In the genomic region with DNA sequence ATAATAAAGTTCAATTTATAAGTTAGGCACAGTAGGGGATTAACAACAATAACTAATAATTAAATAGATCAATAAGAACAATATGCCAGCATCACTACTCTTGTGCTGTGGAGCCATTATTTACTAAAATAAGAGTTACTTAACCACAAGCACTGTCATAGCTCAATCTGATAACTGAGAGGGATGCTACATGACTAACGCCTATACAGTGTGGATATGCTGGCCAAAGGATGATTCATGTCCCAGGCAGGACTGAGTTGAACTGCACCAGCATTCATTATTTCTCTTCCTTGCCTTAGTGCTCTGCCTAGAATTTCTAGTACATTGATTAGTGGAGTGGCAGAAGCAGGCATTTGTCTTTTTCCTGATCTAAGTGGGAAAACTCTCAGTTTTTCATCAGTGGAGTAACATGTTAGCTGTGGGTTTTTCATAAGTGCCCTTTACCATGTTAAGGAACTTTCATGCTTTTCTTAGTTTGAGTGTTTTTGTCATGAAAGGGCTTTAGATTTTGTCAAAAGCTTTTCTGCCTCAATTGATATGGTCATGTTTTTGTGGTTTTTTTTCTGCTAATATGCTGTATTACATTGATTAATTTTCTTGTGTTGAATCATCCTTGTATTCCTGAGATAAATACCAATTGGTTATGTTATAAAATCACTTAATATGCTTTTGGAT, we compare ENCODE assay signal across 1 cellular context.
TF ChIP-seq lines count a peak whose summit lies in the region.

No MANE protein-coding gene starts in this region.

TF ChIP-seq in A549, 52 proteins besides CTCF, POLR2A, EP300 and RAD21:
- TF ChIP-seq, protein P1, sequence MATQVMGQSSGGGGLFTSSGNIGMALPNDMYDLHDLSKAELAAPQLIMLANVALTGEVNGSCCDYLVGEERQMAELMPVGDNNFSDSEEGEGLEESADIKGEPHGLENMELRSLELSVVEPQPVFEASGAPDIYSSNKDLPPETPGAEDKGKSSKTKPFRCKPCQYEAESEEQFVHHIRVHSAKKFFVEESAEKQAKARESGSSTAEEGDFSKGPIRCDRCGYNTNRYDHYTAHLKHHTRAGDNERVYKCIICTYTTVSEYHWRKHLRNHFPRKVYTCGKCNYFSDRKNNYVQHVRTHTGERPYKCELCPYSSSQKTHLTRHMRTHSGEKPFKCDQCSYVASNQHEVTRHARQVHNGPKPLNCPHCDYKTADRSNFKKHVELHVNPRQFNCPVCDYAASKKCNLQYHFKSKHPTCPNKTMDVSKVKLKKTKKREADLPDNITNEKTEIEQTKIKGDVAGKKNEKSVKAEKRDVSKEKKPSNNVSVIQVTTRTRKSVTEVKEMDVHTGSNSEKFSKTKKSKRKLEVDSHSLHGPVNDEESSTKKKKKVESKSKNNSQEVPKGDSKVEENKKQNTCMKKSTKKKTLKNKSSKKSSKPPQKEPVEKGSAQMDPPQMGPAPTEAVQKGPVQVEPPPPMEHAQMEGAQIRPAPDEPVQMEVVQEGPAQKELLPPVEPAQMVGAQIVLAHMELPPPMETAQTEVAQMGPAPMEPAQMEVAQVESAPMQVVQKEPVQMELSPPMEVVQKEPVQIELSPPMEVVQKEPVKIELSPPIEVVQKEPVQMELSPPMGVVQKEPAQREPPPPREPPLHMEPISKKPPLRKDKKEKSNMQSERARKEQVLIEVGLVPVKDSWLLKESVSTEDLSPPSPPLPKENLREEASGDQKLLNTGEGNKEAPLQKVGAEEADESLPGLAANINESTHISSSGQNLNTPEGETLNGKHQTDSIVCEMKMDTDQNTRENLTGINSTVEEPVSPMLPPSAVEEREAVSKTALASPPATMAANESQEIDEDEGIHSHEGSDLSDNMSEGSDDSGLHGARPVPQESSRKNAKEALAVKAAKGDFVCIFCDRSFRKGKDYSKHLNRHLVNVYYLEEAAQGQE (IDR thresholded peaks at IDR 0.05) = no peak
- TF ChIP-seq SREBF2 (IDR thresholded peaks at IDR 0.05) (no peak), BHLHE40 (IDR thresholded peaks at IDR 0.05; ENCODE audit: low read depth, low read length) (no peak), MAZ (IDR thresholded peaks at IDR 0.05; ENCODE audit: borderline replicate concordance, low read depth, low read length) (no peak), PBX3 (IDR thresholded peaks at IDR 0.05) (no peak), ZC3H11A (IDR thresholded peaks at IDR 0.05) (no peak), PHF8 (IDR thresholded peaks at IDR 0.05; ENCODE audit: borderline replicate concordance, low read depth) (no peak), SMC3 (IDR thresholded peaks at IDR 0.05) (no peak), JUN (IDR thresholded peaks at IDR 0.05) (no peak)
- TF ChIP-seq, protein P2, sequence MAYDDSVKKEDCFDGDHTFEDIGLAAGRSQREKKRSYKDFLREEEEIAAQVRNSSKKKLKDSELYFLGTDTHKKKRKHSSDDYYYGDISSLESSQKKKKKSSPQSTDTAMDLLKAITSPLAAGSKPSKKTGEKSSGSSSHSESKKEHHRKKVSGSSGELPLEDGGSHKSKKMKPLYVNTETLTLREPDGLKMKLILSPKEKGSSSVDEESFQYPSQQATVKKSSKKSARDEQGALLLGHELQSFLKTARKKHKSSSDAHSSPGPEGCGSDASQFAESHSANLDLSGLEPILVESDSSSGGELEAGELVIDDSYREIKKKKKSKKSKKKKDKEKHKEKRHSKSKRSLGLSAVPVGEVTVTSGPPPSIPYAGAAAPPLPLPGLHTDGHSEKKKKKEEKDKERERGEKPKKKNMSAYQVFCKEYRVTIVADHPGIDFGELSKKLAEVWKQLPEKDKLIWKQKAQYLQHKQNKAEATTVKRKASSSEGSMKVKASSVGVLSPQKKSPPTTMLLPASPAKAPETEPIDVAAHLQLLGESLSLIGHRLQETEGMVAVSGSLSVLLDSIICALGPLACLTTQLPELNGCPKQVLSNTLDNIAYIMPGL (CRISPR knock-in tag; IDR thresholded peaks at IDR 0.05; ENCODE audit: borderline replicate concordance) = no peak
- TF ChIP-seq, protein P3, sequence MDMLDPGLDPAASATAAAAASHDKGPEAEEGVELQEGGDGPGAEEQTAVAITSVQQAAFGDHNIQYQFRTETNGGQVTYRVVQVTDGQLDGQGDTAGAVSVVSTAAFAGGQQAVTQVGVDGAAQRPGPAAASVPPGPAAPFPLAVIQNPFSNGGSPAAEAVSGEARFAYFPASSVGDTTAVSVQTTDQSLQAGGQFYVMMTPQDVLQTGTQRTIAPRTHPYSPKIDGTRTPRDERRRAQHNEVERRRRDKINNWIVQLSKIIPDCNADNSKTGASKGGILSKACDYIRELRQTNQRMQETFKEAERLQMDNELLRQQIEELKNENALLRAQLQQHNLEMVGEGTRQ (IDR thresholded peaks at IDR 0.05) = no peak
